ENCODE assay signal across 17 cellular contexts in the genomic region with DNA sequence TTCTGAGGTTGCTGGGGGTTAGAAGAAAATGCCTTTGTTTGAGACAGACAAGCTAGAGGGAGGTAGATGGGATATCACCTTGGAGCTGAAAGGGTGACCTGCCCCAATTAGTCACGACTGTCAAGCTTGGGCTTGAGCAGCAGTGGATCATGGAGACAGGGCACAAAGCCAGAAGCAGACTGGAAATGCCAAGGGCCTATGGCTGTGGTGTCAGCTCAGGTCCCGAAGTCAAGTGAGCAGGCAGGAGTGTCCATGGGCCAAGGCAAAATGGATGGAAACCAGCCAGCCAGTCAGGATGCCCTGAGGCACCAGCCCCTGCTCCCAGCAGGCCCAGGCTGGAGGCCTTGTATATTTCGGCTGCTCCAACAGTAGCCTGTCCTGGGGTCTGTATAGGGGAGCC.
DNase-seq lines count a peak whose midpoint lies in the region; ATAC-seq and TF ChIP-seq lines count a peak whose summit lies in the region.
"Had no signal": no experiment of that assay in that cellular context is flagged by ENCODE, and none has a peak within 500 bp of the region (broad histone marks: within the 10 kb centered on the region; RNA-seq: fewer than 3 reads in every experiment).

No MANE protein-coding gene starts in this region.

- H4K20me1 ChIP-seq in GM23248 (ENCODE audit: insufficient read depth) = no peaks in the 10 kb centered on the region
- no peaks in the 10 kb centered on the region for H4K20me1 ChIP-seq in smooth muscle cell (ENCODE audit: low read depth)
- H4K20me1 ChIP-seq: BLaER1 treated with 17β-estradiol and CSF1 and Interleukin-3, amounts not matched to agents 10 nM and 100 nM had no signal

- H3K27me3 ChIP-seq in GM23248 (replicated peaks; ENCODE audit: insufficient read depth) (no peaks in the 10 kb centered on the region), smooth muscle cell (ENCODE audit: low read depth) (no peaks in the 10 kb centered on the region)
- H3K27me3 ChIP-seq: BLaER1 treated with 17β-estradiol and CSF1 and Interleukin-3, amounts not matched to agents 10 nM and 100 nM had no signal

- ATAC-seq in central memory CD8-positive, alpha-beta T cell (replicated peaks; ENCODE audit: extremely low read depth, poor library complexity, severe bottlenecking) = no peak
- ATAC-seq in HG03139 (IDR thresholded peaks at IDR 0.05; ENCODE audit: unreplicated experiment) = no peak
- ATAC-seq: psoas muscle; stimulated activated naive CD8-positive, alpha-beta T cell treated with anti-CD3 and anti-CD28 coated beads, Interleukin-15, amount 100 ng/mL, for 72 hours had no signal

- H3K9me2 ChIP-seq in GM23248 (ENCODE audit: insufficient read depth) = no peaks in the 10 kb centered on the region

- peak; percentile 2 for DNase-seq in GM23248
- peak; percentile 10 for DNase-seq in NCI-H1105 treated with DMSO at 0.1 percent for 48 hours (lab: John Stamatoyannopoulos, UW)
- DNase-seq in central memory CD8-positive, alpha-beta T cell (ENCODE audit: low spot score in 2 of 2) = no peak
- no peak for DNase-seq in smooth muscle cell (lab: John Stamatoyannopoulos, UW; ENCODE audit: unreplicated experiment)
- no peak for DNase-seq in T-helper 1 cell
- DNase-seq in LoVo (ENCODE audit: low spot score) = no peak
- DNase-seq: DMS53; H7; mesendoderm; NCI-H1436; psoas muscle; stimulated activated naive CD8-positive, alpha-beta T cell treated with anti-CD3 and anti-CD28 coated beads, Interleukin-15, amount 100 ng/mL, for 72 hours had no signal

- no peak for TF ChIP-seq CTCF in smooth muscle cell (IDR thresholded peaks at IDR 0.05; ENCODE audit: borderline replicate concordance, insufficient read depth, poor library complexity, severe bottlenecking)

- H3K27ac Mint-ChIP-seq in central memory CD8-positive, alpha-beta T cell (ENCODE audit: low read depth) = peak overlapping the region; percentile 22
- H3K27ac Mint-ChIP-seq: activated T-helper 1 cell treated with anti-CD3 and anti-CD28 coated beads, Interleukin-12 subunit alpha, Interleukin-12 subunit beta, Interleukin-2, Interleukin-4 antibody, amounts not matched to agents 30 ng/mL and 10 ng/mL and 1 ng/mL, durations not matched to agents 14 hours and 24 hours and 36 hours; nephron had no signal

- no peak overlapping the region for H3K9ac ChIP-seq in GM23248
- no peak overlapping the region for H3K9ac ChIP-seq in smooth muscle cell (ENCODE audit: low read depth)
- H3K9ac ChIP-seq: BLaER1 treated with 17β-estradiol and CSF1 and Interleukin-3, amounts not matched to agents 10 nM and 100 nM had no signal

- H3K79me2 ChIP-seq in GM23248 (ENCODE audit: insufficient read depth) (no peaks in the 10 kb centered on the region), smooth muscle cell (ENCODE audit: low read depth) (no peaks in the 10 kb centered on the region)

- 94 to 95% methylated on average over 3 of the region's 3 CpGs for WGBS in GM23248 (ENCODE audit: low coverage in 1 of 2, low lambda C conversion rate in 2 of 2, missing lambda C conversion rate in 2 of 2), 2 experiments
- 85% methylated on average over 3 of the region's 3 CpGs for WGBS in smooth muscle cell (ENCODE audit: low lambda C conversion rate)

- H2AFZ ChIP-seq in GM23248 (no peak overlapping the region), smooth muscle cell (ENCODE audit: low read depth) (no peak overlapping the region)

- no peak overlapping the region for H3K4me3 ChIP-seq in GM23248
- no peak overlapping the region for H3K4me3 ChIP-seq in smooth muscle cell
- H3K4me3 ChIP-seq: BLaER1 treated with 17β-estradiol and CSF1 and Interleukin-3, amounts not matched to agents 10 nM and 100 nM; psoas muscle; SK-N-MC had no signal

- H3F3A ChIP-seq in GM23248 (ENCODE audit: insufficient read depth) (peaks cover 14% of the 10 kb centered on the region), smooth muscle cell (ENCODE audit: low read depth) (no peaks in the 10 kb centered on the region)

- H3K36me3 Mint-ChIP-seq in central memory CD8-positive, alpha-beta T cell (ENCODE audit: insufficient read depth) = no peaks in the 10 kb centered on the region

- no peaks in the 10 kb centered on the region for H3K27me3 Mint-ChIP-seq in central memory CD8-positive, alpha-beta T cell
- H3K27me3 Mint-ChIP-seq: stimulated activated naive CD8-positive, alpha-beta T cell treated with anti-CD3 and anti-CD28 coated beads, Interleukin-15, amount 100 ng/mL, for 72 hours had no signal

- H3K4me1 ChIP-seq in GM23248 (ENCODE audit: insufficient read depth) (peaks cover 24% of the 10 kb centered on the region), smooth muscle cell (ENCODE audit: low read depth) (peaks cover under 1% of the 10 kb centered on the region)
- H3K4me1 ChIP-seq: psoas muscle had no signal

- no peaks in the 10 kb centered on the region for H3K9me3 Mint-ChIP-seq in central memory CD8-positive, alpha-beta T cell
- H3K9me3 Mint-ChIP-seq: activated T-helper 1 cell treated with anti-CD3 and anti-CD28 coated beads, Interleukin-12 subunit alpha, Interleukin-12 subunit beta, Interleukin-2, Interleukin-4 antibody, amounts not matched to agents 30 ng/mL and 10 ng/mL and 1 ng/mL, durations not matched to agents 14 hours and 24 hours and 36 hours; nephron; stimulated activated naive CD8-positive, alpha-beta T cell treated with anti-CD3 and anti-CD28 coated beads, Interleukin-15, amount 100 ng/mL, for 72 hours had no signal

- no peak overlapping the region for H3K4me3 Mint-ChIP-seq in central memory CD8-positive, alpha-beta T cell
- H3K4me3 Mint-ChIP-seq: activated T-helper 1 cell treated with anti-CD3 and anti-CD28 coated beads, Interleukin-12 subunit alpha, Interleukin-12 subunit beta, Interleukin-2, Interleukin-4 antibody, amounts not matched to agents 30 ng/mL and 10 ng/mL and 1 ng/mL, durations not matched to agents 14 hours and 24 hours and 36 hours; nephron; stimulated activated naive CD8-positive, alpha-beta T cell treated with anti-CD3 and anti-CD28 coated beads, Interleukin-15, amount 100 ng/mL, for 72 hours had no signal

- H3K27ac ChIP-seq in GM23248 = no peak overlapping the region
- H3K27ac ChIP-seq in smooth muscle cell (ENCODE audit: low read depth) = peak overlapping the region; percentile 52
- H3K27ac ChIP-seq: BLaER1 treated with 17β-estradiol and CSF1 and Interleukin-3, amounts not matched to agents 10 nM and 100 nM; psoas muscle; SK-N-MC had no signal

- no peaks in the 10 kb centered on the region for H3K36me3 ChIP-seq in GM23248 (ENCODE audit: low read depth)
- H3K36me3 ChIP-seq in smooth muscle cell (ENCODE audit: low read depth) = no peaks in the 10 kb centered on the region
- H3K36me3 ChIP-seq: BLaER1 treated with 17β-estradiol and CSF1 and Interleukin-3, amounts not matched to agents 10 nM and 100 nM had no signal

- no peak overlapping the region for H3K4me2 ChIP-seq in GM23248 (ENCODE audit: unreplicated experiment)
- no peak overlapping the region for H3K4me2 ChIP-seq in smooth muscle cell
- H3K4me2 ChIP-seq: BLaER1 treated with 17β-estradiol and CSF1 and Interleukin-3, amounts not matched to agents 10 nM and 100 nM had no signal

- in situ Hi-C loops in GM23248 (cut with MboI) = no loop called here

- peaks cover 5% of the 10 kb centered on the region for H3K4me1 Mint-ChIP-seq in central memory CD8-positive, alpha-beta T cell

- H3K9me3 ChIP-seq in GM23248 (ENCODE audit: low read depth) (no peaks in the 10 kb centered on the region), smooth muscle cell (replicated peaks; ENCODE audit: low read depth) (no peaks in the 10 kb centered on the region)
- H3K9me3 ChIP-seq: BLaER1 treated with 17β-estradiol and CSF1 and Interleukin-3, amounts not matched to agents 10 nM and 100 nM; psoas muscle had no signal

Comparison
In these comparisons a context has a peak if more than half of its experiments do, and no peak if none do; other contexts are left out.
1. DNase-seq: peak in GM23248 (single experiment) and NCI-H1105 treated with DMSO at 0.1 percent for 48 hours (single experiment); none in central memory CD8-positive, alpha-beta T cell (0 of 2), smooth muscle cell (single experiment), T-helper 1 cell (0 of 5) and LoVo (single experiment).